Comparison of ENCODE assay signal across 1 cellular context in genomic region chr20:63829943-63830820, GRCh38.
TF ChIP-seq lines count a peak whose summit lies in the region.

No MANE protein-coding gene starts in this region.

TF ChIP-seq in HepG2, 621 proteins besides CTCF, POLR2A, EP300 and RAD21 (continued from another document):
- TF ChIP-seq E2F1 (CRISPR knock-in tag; IDR thresholded peaks at IDR 0.05) (no peak), RBFOX2 (IDR thresholded peaks at IDR 0.05; ENCODE audit: low read depth, low read length) (peak; percentile 44; the same call in 1 of the 2 replicates), PLSCR1 (CRISPR knock-in tag; IDR thresholded peaks at IDR 0.05; ENCODE audit: borderline replicate concordance) (no peak), ZFYVE20 (CRISPR knock-in tag; IDR thresholded peaks at IDR 0.05; ENCODE audit: borderline replicate concordance, low read depth) (no peak), AFF4 (CRISPR knock-in tag; IDR thresholded peaks at IDR 0.05) (no peak), ZNF20 (CRISPR knock-in tag; IDR thresholded peaks at IDR 0.05) (no peak), HNRNPLL (IDR thresholded peaks at IDR 0.05; ENCODE audit: low read depth, low read length, poor library complexity, severe bottlenecking) (peak; percentile 12), ZNF501 (CRISPR knock-in tag; IDR thresholded peaks at IDR 0.05) (no peak), ZBTB10 (CRISPR knock-in tag; IDR thresholded peaks at IDR 0.05; ENCODE audit: borderline replicate concordance) (peak; percentile 43; the same call in 1 of the 2 replicates), ZNF749 (CRISPR knock-in tag; IDR thresholded peaks at IDR 0.05; ENCODE audit: borderline replicate concordance) (no peak), SAP130 (CRISPR knock-in tag; IDR thresholded peaks at IDR 0.05; ENCODE audit: low read depth) (peak; percentile 34), PRPF4 (IDR thresholded peaks at IDR 0.05; ENCODE audit: low read depth, low read length, poor library complexity, severe bottlenecking) (peak; percentile 97), ZNF577 (CRISPR knock-in tag; IDR thresholded peaks at IDR 0.05; ENCODE audit: borderline replicate concordance, low read depth) (no peak)
